8 cellular contexts compared by ENCODE assay signal in the genomic region with DNA sequence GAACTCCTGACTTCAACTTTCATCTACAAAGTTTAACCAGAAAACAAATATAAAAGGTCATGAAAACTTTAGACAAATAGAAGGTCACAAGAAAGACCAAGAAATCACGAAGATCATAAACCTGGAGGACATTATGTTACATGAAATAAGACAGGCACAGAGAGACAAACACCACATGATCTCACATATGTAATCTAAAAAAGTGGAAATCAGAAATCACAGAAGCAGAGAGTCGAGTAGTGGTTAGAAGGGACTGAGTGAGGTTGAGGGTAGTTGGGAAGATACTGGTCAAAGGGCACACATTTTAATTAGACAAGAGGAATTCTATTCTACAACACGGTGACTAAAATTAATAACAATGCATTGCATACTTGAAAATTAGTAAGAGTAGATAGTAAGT. TPM values are rescaled to one million over a fixed set of nuclear protein-coding genes. Genes with fewer than 3 reads are reported as not detected.
A peak's percentile ranks its signal among the peaks of the same experiment; 100 is the strongest.
DNase-seq lines count a peak whose midpoint lies in the region; ATAC-seq, FAIRE-seq and TF ChIP-seq lines count a peak whose summit lies in the region.

No MANE protein-coding gene starts in this region.

- H3K9me3 ChIP-seq in RWPE2 (ENCODE audit: severe bottlenecking): no peaks in the 10 kb centered on the region

- peak overlapping the region; percentile 72 for H3K4me3 ChIP-seq in RWPE2 (ENCODE audit: severe bottlenecking)
- peak overlapping the region; percentile 67 for H3K4me3 ChIP-seq in fibroblast of mammary gland (ENCODE audit: control insufficient read depth, low read depth, low read length)

- H3K27me3 Mint-ChIP-seq in activated T-cell treated with anti-CD3 and anti-CD28 coated beads, Interleukin-2, amount 50 U/mL, for 72 hours (ENCODE audit: low read depth): no peaks in the 10 kb centered on the region
- no peaks in the 10 kb centered on the region for H3K27me3 Mint-ChIP-seq in stimulated activated naive CD8-positive, alpha-beta T cell treated with anti-CD3 and anti-CD28 coated beads, Interleukin-15, amount 100 ng/mL, for 72 hours

- ATAC-seq in activated T-cell treated with anti-CD3 and anti-CD28 coated beads, Interleukin-2, amount 50 U/mL, for 72 hours (replicated peaks in 1 of 2): no peak
- ATAC-seq in RWPE2 (ENCODE audit: low read depth): no peak
- ATAC-seq in stimulated activated naive CD8-positive, alpha-beta T cell treated with anti-CD3 and anti-CD28 coated beads, Interleukin-15, amount 100 ng/mL, for 72 hours: no peak

- no peaks in the 10 kb centered on the region for H3K9me3 Mint-ChIP-seq in activated T-cell treated with anti-CD3 and anti-CD28 coated beads, Interleukin-2, amount 50 U/mL, for 72 hours
- H3K9me3 Mint-ChIP-seq in stimulated activated naive CD8-positive, alpha-beta T cell treated with anti-CD3 and anti-CD28 coated beads, Interleukin-15, amount 100 ng/mL, for 72 hours: no peaks in the 10 kb centered on the region

- peaks cover 12% of the 10 kb centered on the region for H3K4me1 ChIP-seq in RWPE2 (ENCODE audit: insufficient read depth, poor library complexity, severe bottlenecking)

- H3K4me1 Mint-ChIP-seq in activated T-cell treated with anti-CD3 and anti-CD28 coated beads, Interleukin-2, amount 50 U/mL, for 72 hours (ENCODE audit: low read depth): peaks cover 17% of the 10 kb centered on the region
- H3K4me1 Mint-ChIP-seq in stimulated activated naive CD8-positive, alpha-beta T cell treated with anti-CD3 and anti-CD28 coated beads, Interleukin-15, amount 100 ng/mL, for 72 hours: peaks cover 18% of the 10 kb centered on the region

- H3K4me3 Mint-ChIP-seq in activated T-cell treated with anti-CD3 and anti-CD28 coated beads, Interleukin-2, amount 50 U/mL, for 72 hours: peak overlapping the region; percentile 77 to 80
- H3K4me3 Mint-ChIP-seq in stimulated activated naive CD8-positive, alpha-beta T cell treated with anti-CD3 and anti-CD28 coated beads, Interleukin-15, amount 100 ng/mL, for 72 hours: peak overlapping the region; percentile 75 to 80

- no peak for DNase-seq in activated T-cell treated with anti-CD3 and anti-CD28 coated beads, Interleukin-2, amount 50 U/mL, for 72 hours
- DNase-seq in activated T-cell treated with anti-CD3 and anti-CD28 coated beads for 4 hours: no peak
- DNase-seq in RWPE2 (ENCODE audit: low spot score): no peak
- DNase-seq in fibroblast of mammary gland (ENCODE audit: low read depth): peak; percentile 18
- DNase-seq in stimulated activated naive CD8-positive, alpha-beta T cell treated with anti-CD3 and anti-CD28 coated beads, Interleukin-15, amount 100 ng/mL, for 72 hours: no peak
- DNase-seq in GM10248 (ENCODE audit: extremely low spot score): no peak
- no peak for DNase-seq in GM12891 (ENCODE audit: insufficient read length, low spot score)
- DNase-seq in RPMI8226: no peak

- H3K36me3 Mint-ChIP-seq in activated T-cell treated with anti-CD3 and anti-CD28 coated beads, Interleukin-2, amount 50 U/mL, for 72 hours (ENCODE audit: insufficient read depth in 2 of 2): peaks cover 4 to 9% of the 10 kb centered on the region in 2 donors

- H3K36me3 ChIP-seq in RWPE2 (ENCODE audit: low read depth): peaks cover 22% of the 10 kb centered on the region

- H3K27me3 ChIP-seq in RWPE2 (ENCODE audit: insufficient read depth, poor library complexity, severe bottlenecking): no peaks in the 10 kb centered on the region

- CTCF ChIA-PET in GM10248 (lab: Yijun Ruan, JAX): interaction anchor here (0.8 to 2.4 kb wide), 6 partner anchors 11 to 63 kb away, joined by 3 to 6 read pairs (median 4); a partner anchor contains a TSS

- POLR2A ChIA-PET in GM10248 (lab: Yijun Ruan, JAX): no interaction called here

- TF ChIP-seq CTCF in RWPE2 (IDR thresholded peaks at IDR 0.05; ENCODE audit: poor library complexity, severe bottlenecking) (no peak), fibroblast of mammary gland (conservative IDR thresholded peaks at IDR 0.05; ENCODE audit: control insufficient read depth, insufficient read depth, low read depth, low read length) (no peak), GM10248 (IDR thresholded peaks at IDR 0.05; ENCODE audit: control extremely low read depth, extremely low read depth, low read depth, missing control alignments) (no peak)

- no peak for FAIRE-seq in GM12891 (lab: Jason Lieb, UNC)

- TF ChIP-seq POLR2A in GM12891 (IDR thresholded peaks at IDR 0.05; ENCODE audit: low read depth, low read length): no peak

- no peak overlapping the region for H3K27ac ChIP-seq in RWPE2 (ENCODE audit: poor library complexity, severe bottlenecking)

- peak overlapping the region; percentile 24 for H3K27ac Mint-ChIP-seq in activated T-cell treated with anti-CD3 and anti-CD28 coated beads, Interleukin-2, amount 50 U/mL, for 72 hours
- H3K27ac Mint-ChIP-seq in stimulated activated naive CD8-positive, alpha-beta T cell treated with anti-CD3 and anti-CD28 coated beads, Interleukin-15, amount 100 ng/mL, for 72 hours: peak overlapping the region in 1 of 2 donors; percentile 11

TF ChIP-seq in GM12891, 5 proteins besides CTCF, POLR2A, EP300 and RAD21:
- TF ChIP-seq POLR2AphosphoS5 (IDR thresholded peaks at IDR 0.05; ENCODE audit: low read depth, low read length) (no peak), SPI1 (IDR thresholded peaks at IDR 0.05; ENCODE audit: low read depth, low read length) (no peak), POU2F2 (IDR thresholded peaks at IDR 0.05; ENCODE audit: low read depth, low read length) (no peak), TAF1 (IDR thresholded peaks at IDR 0.05; ENCODE audit: low read depth, low read length) (no peak), PAX5 (IDR thresholded peaks at IDR 0.05; ENCODE audit: insufficient read depth, low read length, severe bottlenecking) (no peak)

RNA-seq across cellular contexts. Expression of a gene that starts 1.4 kb away (rescaled TPM):
- total RNA-seq in activated T-cell treated with anti-CD3 and anti-CD28 coated beads, Interleukin-2, amount 50 U/mL, for 72 hours: 10 to 100 TPM; 18.4 to 19.9 TPM
- polyA plus RNA-seq in GM12891 (2012; ENCODE audit: low read depth, missing spikeins): 14.5 TPM
